Comparison of ENCODE assay signal across 1 cellular context in the genomic region with DNA sequence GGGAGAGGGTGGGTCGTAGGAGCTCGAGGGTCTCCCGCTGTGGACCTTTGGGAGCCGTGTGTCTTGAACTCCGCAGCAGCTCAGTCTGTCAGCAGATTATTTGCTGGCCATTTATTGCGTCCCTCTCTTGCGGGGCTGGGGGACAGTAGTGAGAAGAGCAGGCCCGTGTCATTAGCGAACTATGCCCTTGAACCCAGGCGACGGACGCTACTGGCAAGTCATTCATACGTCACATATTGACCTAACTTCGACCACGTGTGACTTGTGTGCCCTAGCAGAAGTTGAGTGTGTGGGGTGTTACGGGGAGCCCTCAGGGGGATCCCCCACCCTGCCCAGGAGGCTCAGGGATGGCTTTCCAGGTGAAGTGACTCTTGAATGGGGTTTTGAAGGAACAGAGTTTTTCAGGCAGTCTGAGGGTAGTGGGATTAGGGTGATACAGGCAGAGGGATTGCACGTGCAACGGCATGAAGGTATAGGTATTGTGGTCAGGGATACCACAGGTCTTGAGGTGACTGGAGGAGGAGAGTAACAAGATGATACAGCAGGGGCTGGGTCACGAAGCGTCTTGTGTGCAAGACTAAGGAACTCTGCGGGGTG.
TF ChIP-seq lines count a peak whose summit lies in the region.

No MANE protein-coding gene starts in this region.

TF ChIP-seq in H1, 55 proteins besides CTCF, POLR2A, EP300 and RAD21 (continued from another document):
- TF ChIP-seq MAFK (IDR thresholded peaks at IDR 0.05; ENCODE audit: low read depth, low read length) (no peak), ASH2L (IDR thresholded peaks at IDR 0.05; ENCODE audit: low read length) (peak; percentile 81), POLR2AphosphoS5 (IDR thresholded peaks at IDR 0.05; ENCODE audit: low read depth, low read length) (peak; percentile 66; the same call in 1 of the 2 replicates), ZNF274 (IDR thresholded peaks at IDR 0.05; ENCODE audit: borderline replicate concordance, extremely low read depth, low read length) (no peak), YY1 (IDR thresholded peaks at IDR 0.05; ENCODE audit: low read depth, low read length) (no peak), HDAC2 (IDR thresholded peaks at IDR 0.05; ENCODE audit: borderline replicate concordance in 1 of 2, low read depth in 2 of 2, low read length in 2 of 2) (0 out of 4 replicates have a peak, but pooled peaks of 1 of the 2 experiments have one; percentile 36), CHD2 (IDR thresholded peaks at IDR 0.05; ENCODE audit: low read length) (no peak), CREB1 (IDR thresholded peaks at IDR 0.05) (peak; percentile 74), BCL11A (IDR thresholded peaks at IDR 0.05; ENCODE audit: low read depth in 2 of 2, low read length in 2 of 2) (no peak)
- TF ChIP-seq, protein P1, sequence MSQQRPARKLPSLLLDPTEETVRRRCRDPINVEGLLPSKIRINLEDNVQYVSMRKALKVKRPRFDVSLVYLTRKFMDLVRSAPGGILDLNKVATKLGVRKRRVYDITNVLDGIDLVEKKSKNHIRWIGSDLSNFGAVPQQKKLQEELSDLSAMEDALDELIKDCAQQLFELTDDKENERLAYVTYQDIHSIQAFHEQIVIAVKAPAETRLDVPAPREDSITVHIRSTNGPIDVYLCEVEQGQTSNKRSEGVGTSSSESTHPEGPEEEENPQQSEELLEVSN (IDR thresholded peaks at IDR 0.05), result 0 out of 2 replicates have a peak, but pooled peaks have one; percentile 4
- TF ChIP-seq, protein P2, sequence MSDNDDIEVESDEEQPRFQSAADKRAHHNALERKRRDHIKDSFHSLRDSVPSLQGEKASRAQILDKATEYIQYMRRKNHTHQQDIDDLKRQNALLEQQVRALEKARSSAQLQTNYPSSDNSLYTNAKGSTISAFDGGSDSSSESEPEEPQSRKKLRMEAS (IDR thresholded peaks at IDR 0.05), result peak; percentile 69
- TF ChIP-seq, protein P3, sequence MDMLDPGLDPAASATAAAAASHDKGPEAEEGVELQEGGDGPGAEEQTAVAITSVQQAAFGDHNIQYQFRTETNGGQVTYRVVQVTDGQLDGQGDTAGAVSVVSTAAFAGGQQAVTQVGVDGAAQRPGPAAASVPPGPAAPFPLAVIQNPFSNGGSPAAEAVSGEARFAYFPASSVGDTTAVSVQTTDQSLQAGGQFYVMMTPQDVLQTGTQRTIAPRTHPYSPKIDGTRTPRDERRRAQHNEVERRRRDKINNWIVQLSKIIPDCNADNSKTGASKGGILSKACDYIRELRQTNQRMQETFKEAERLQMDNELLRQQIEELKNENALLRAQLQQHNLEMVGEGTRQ (IDR thresholded peaks at IDR 0.05; ENCODE audit: low read length), result no peak
TF ChIP-seq in H1: peak in this region for 7.
